Comparison of ENCODE assay signal across 28 cellular contexts in the genomic region with DNA sequence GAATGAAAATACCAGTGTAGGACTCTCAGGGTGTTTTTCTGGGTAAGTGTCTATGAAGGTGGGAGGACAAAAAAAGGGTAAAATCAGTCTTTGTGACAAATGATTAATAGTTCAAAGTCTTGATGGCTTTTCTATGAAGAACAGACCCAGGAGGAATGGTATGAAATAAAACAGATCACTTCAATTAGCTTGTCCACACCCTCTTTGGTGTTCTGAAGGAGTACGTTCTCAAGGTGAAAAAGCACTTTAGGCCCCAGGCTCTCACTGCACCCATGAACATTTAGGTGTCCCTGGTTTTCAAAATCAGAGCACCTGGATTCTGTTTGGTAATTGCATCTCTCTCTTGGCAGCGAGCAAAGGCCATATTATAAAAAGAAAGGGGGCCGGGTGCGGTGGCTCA.
"Had no signal": no experiment of that assay in that cellular context is flagged by ENCODE, and none has a peak within 500 bp of the region (broad histone marks: within the 10 kb centered on the region; RNA-seq: fewer than 3 reads in every experiment).

No MANE protein-coding gene starts in this region.

- DNase-seq: activated B cell treated with CpG ODN at 0.5 μM for 24 hours; activated CD4-positive, alpha-beta T cell treated with anti-CD3 and anti-CD28 coated beads for 48 hours; activated CD4-positive, alpha-beta T cell treated with anti-CD3 and anti-CD28 coated beads, Interleukin-2, amount 50 U/mL, for 1 hour; activated CD4-positive, alpha-beta T cell treated with anti-CD3 and anti-CD28 coated beads, Interleukin-2, amount 50 U/mL, for 48 hours; activated CD8-positive, alpha-beta memory T cell treated with anti-CD3 and anti-CD28 coated beads for 24 hours; activated CD8-positive, alpha-beta T cell treated with anti-CD3 and anti-CD28 coated beads for 36 hours; activated effector memory CD4-positive, alpha-beta T cell treated with Interleukin-2 at 50 U/mL for 16 hours; activated gamma-delta T cell treated with Interleukin-2 at 50 U/mL for 16 hours; activated naive CD4-positive, alpha-beta T cell treated with anti-CD3 and anti-CD28 coated beads, Interleukin-2, amount 50 U/mL, for 16 hours; activated naive CD4-positive, alpha-beta T cell treated with Interleukin-2 at 50 U/mL for 16 hours; activated T-cell treated with anti-CD3 and anti-CD28 coated beads, Interleukin-2, amount 50 U/mL, for 4 hours; amniotic stem cell; anterior cingulate cortex; brain microvascular endothelial cell; dorsolateral prefrontal cortex; effector memory CD4-positive, alpha-beta T cell; endodermal cell; head of caudate nucleus; T1000; WERI-Rb-1 had no signal

- H3K4me1 Mint-ChIP-seq: activated B cell treated with CpG ODN at 0.5 μM for 24 hours; activated T-helper 17 cell treated with anti-CD3 and anti-CD28 coated beads, Interleukin-2, amount 50 U/mL, for 72 hours; central memory CD8-positive, alpha-beta T cell had no signal

- H3K4me3 ChIP-seq: coronary artery, dorsolateral prefrontal cortex had no signal

- H3K36me3 Mint-ChIP-seq: activated naive CD8-positive, alpha-beta T cell had no signal

- ATAC-seq: activated CD4-positive, CD25-positive, alpha-beta regulatory T cell treated with anti-CD3 and anti-CD28 coated beads, Interleukin-2, amount 50 U/mL, for 24 hours; activated CD8-positive, alpha-beta T cell treated with anti-CD3 and anti-CD28 coated beads for 36 hours; activated T-cell treated with anti-CD3 and anti-CD28 coated beads, Interleukin-2, amount 50 U/mL, for 4 hours; activated T-helper 17 cell treated with anti-CD3 and anti-CD28 coated beads, Interleukin-2, amount 50 U/mL, for 72 hours; esophagus mucosa had no signal

- H3K9me3 Mint-ChIP-seq: activated B cell treated with CpG ODN at 0.5 μM for 24 hours; activated CD8-positive, alpha-beta T cell treated with anti-CD3 and anti-CD28 coated beads for 36 hours; endodermal cell had no signal

- H3K36me3 ChIP-seq: brain microvascular endothelial cell, WERI-Rb-1 had no signal

- H3K27me3 ChIP-seq: brain microvascular endothelial cell had no signal

- H3K4me3 Mint-ChIP-seq: activated B cell treated with CpG ODN at 0.5 μM for 24 hours; activated CD8-positive, alpha-beta T cell treated with anti-CD3 and anti-CD28 coated beads for 36 hours; activated naive CD8-positive, alpha-beta T cell; activated T-cell treated with anti-CD3 and anti-CD28 coated beads, Interleukin-2, amount 50 U/mL, for 4 hours; activated T-helper 17 cell treated with anti-CD3 and anti-CD28 coated beads, Interleukin-2, amount 50 U/mL, for 72 hours; central memory CD8-positive, alpha-beta T cell; dendritic cell treated with granulocyte-macrophage colony-stimulating factor and Interleukin-4, amounts not matched to agents 40 ng/mL and 50 ng/mL, for 4 days; endodermal cell; T-helper 2 cell treated with Interferon-gamma antibody and Interleukin-4, amounts not matched to agents 5 μg/mL and 100 μg/mL, for 36 hours had no signal

- H3K27ac Mint-ChIP-seq: activated B cell treated with CpG ODN at 0.5 μM for 24 hours; activated CD8-positive, alpha-beta T cell treated with anti-CD3 and anti-CD28 coated beads for 36 hours; activated naive CD8-positive, alpha-beta T cell; activated T-helper 17 cell treated with anti-CD3 and anti-CD28 coated beads, Interleukin-2, amount 50 U/mL, for 72 hours; dendritic cell treated with granulocyte-macrophage colony-stimulating factor and Interleukin-4, amounts not matched to agents 40 ng/mL and 50 ng/mL, for 4 days; endodermal cell; T-helper 2 cell treated with Interferon-gamma antibody and Interleukin-4, amounts not matched to agents 5 μg/mL and 100 μg/mL, for 36 hours had no signal

- H3K27me3 Mint-ChIP-seq: activated B cell treated with CpG ODN at 0.5 μM for 24 hours; activated T-helper 17 cell treated with anti-CD3 and anti-CD28 coated beads, Interleukin-2, amount 50 U/mL, for 72 hours; dendritic cell treated with granulocyte-macrophage colony-stimulating factor and Interleukin-4, amounts not matched to agents 40 ng/mL and 50 ng/mL, for 4 days had no signal
